Comparison of ENCODE assay signal across 9 cellular contexts in the genomic region with DNA sequence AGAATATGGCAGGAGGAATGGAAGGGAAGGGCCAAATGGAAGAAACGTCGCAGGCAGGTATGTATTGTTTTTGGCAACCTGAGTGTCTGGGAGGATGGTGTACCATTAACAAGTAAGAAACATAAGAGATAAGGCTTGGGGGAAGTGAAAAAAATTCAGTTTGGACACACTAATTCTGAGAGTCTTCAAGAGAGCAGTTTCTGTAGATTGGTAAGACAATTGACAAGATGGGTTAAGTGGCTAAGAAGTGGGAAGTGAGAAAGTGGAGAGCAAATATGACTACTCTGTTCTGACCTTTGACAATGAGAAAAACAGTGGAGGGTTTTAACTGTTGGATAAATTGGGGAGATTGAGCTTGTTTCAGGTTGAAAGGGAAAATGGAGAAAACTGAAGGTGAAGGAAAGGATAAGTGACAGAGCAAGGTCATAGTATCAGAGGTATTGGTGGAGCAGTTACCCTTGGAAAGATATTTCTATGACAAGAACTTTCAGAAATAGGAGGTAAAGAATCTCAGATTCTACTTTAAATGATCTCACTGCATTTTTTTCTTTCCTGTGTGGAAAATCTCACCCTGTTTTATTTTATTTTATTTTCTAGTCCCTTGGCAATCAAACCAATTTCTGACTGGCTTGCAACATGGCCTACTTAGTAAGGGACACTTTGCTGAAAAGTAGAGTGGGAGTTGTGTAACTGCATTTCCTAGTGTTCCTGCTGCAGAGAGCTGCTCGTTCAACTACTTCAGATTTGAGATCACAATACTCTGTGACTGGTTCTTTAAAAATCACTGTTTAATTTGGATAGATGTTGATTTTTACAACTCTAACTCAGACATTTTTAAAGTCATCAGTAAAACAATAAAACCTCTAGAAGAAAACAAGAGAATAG.
DNase-seq lines count a peak whose midpoint lies in the region; ATAC-seq and TF ChIP-seq lines count a peak whose summit lies in the region.
"Had no signal": no experiment of that assay in that cellular context is flagged by ENCODE, and none has a peak within 500 bp of the region (broad histone marks: within the 10 kb centered on the region; RNA-seq: fewer than 3 reads in every experiment).

No MANE protein-coding gene starts in this region.

- peaks cover 2% of the 10 kb centered on the region for H3K36me3 Mint-ChIP-seq in activated naive CD8-positive, alpha-beta T cell

- ATAC-seq in GM19452 (IDR thresholded peaks at IDR 0.05; ENCODE audit: unreplicated experiment), result peak; percentile 98
- peak; percentile 97 for ATAC-seq in HG03135 (IDR thresholded peaks at IDR 0.05; ENCODE audit: unreplicated experiment)

- H3K27ac Mint-ChIP-seq in activated naive CD8-positive, alpha-beta T cell, result peak overlapping the region; percentile 59

- H3K4me3 Mint-ChIP-seq in activated naive CD8-positive, alpha-beta T cell, result no peak overlapping the region

- H3K4me3 ChIP-seq in GM12864 (ENCODE audit: low read depth, low read length), result no peak overlapping the region

- no peak for TF ChIP-seq CTCF in GM12864 (IDR thresholded peaks at IDR 0.05; ENCODE audit: low read depth, low read length, missing control alignments)

- H3K9me3 Mint-ChIP-seq in activated naive CD8-positive, alpha-beta T cell (ENCODE audit: low read depth), result no peaks in the 10 kb centered on the region

- H3K27me3 Mint-ChIP-seq in activated naive CD8-positive, alpha-beta T cell, result no peaks in the 10 kb centered on the region

- peaks cover 10% of the 10 kb centered on the region for H3K4me1 Mint-ChIP-seq in activated naive CD8-positive, alpha-beta T cell (ENCODE audit: low read depth)

- DNase-seq in GM12864 (ENCODE audit: low read depth) (peak; percentile 89), NCI-H748 (lab: John Stamatoyannopoulos, UW; ENCODE audit: unreplicated experiment) (no peak), GOT3 (lab: John Stamatoyannopoulos, UW) (no peak)
- DNase-seq in effector CD8-positive, alpha-beta T cell (lab: John Stamatoyannopoulos, UW), result no peak
- DNase-seq in stimulated activated CD4-positive, alpha-beta T cell treated with anti-CD3 and anti-CD28 coated beads, Interleukin-4, amount 100 ng/mL, for 4 hours, result no peak
- DNase-seq: DMS 273 treated with DMSO at 0.1 percent for 48 hours had no signal
